In genomic region chr15:41577863-41578735, GRCh38 we compare ENCODE assay signal across 1 cellular context.
TF ChIP-seq lines count a peak whose summit lies in the region.

No MANE protein-coding gene starts in this region.

TF ChIP-seq in H1, 55 proteins besides CTCF, POLR2A, EP300 and RAD21:
- TF ChIP-seq E2F6 (IDR thresholded peaks at IDR 0.05) (no peak), KDM5A (IDR thresholded peaks at IDR 0.05; ENCODE audit: low read length) (no peak), ZNF274 (IDR thresholded peaks at IDR 0.05; ENCODE audit: borderline replicate concordance, extremely low read depth, low read length) (no peak), TAF1 (IDR thresholded peaks at IDR 0.05; ENCODE audit: low read depth, low read length) (no peak), ATF3 (IDR thresholded peaks at IDR 0.05; ENCODE audit: insufficient read depth, low read depth, low read length) (no peak), CBX8 (IDR thresholded peaks at IDR 0.05; ENCODE audit: borderline replicate concordance, low read depth, low read length) (no peak), SIX5 (IDR thresholded peaks at IDR 0.05; ENCODE audit: low read depth, low read length) (no peak), HDAC2 (IDR thresholded peaks at IDR 0.05; ENCODE audit: borderline replicate concordance in 1 of 2, low read depth in 2 of 2, low read length in 2 of 2) (no peak), SIN3A (conservative IDR thresholded peaks at IDR 0.05 in 1 of 2, IDR thresholded peaks at IDR 0.05 in 1 of 2; ENCODE audit: low read depth in 1 of 2, low read length in 2 of 2) (no peak), KDM4A (IDR thresholded peaks at IDR 0.05; ENCODE audit: low read depth, low read length, severe bottlenecking) (no peak), BCL11A (IDR thresholded peaks at IDR 0.05; ENCODE audit: low read depth in 2 of 2, low read length in 2 of 2) (no peak), NRF1 (IDR thresholded peaks at IDR 0.05; ENCODE audit: low read depth, low read length) (no peak)
